In the genomic region with DNA sequence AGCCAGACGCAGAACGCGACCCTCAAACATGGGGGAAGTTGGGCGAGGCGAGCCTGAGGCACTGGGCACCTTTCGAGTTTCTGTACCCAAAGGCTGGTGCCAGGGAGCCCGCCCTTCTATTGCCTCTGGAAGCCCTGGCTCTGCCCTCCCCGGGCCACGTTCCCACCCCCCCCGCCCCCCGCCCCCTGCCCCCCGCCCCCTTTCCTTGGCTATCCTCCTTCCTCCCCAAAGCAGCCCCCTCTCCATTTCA, we compare ENCODE assay signal across 8 cellular contexts. TPM values are rescaled to one million over a fixed set of nuclear protein-coding genes. Genes with fewer than 3 reads are reported as not detected.
A peak's percentile ranks its signal among the peaks of the same experiment; 100 is the strongest.
DNase-seq lines count a peak whose midpoint lies in the region; ATAC-seq and TF ChIP-seq lines count a peak whose summit lies in the region.

No MANE protein-coding gene starts in this region.

- H3K36me3 ChIP-seq in upper lobe of left lung: no peaks in the 10 kb centered on the region

- peak overlapping the region; percentile 91 to 98 (median 93) for H3K4me3 Mint-ChIP-seq in brain
- H3K4me3 Mint-ChIP-seq in memory B cell: peak overlapping the region; percentile 99

- DNase-seq in Right ventricle myocardium superior: peak; percentile 67
- DNase-seq in left ventricle myocardium superior: no peak
- no peak for DNase-seq in memory B cell (ENCODE audit: low spot score in 2 of 2)
- DNase-seq in upper lobe of left lung: peak in 1 of 2 donors; percentile 67
- DNase-seq in cortex of kidney (lab: John Stamatoyannopoulos, UW): no peak

- no peak for TF ChIP-seq POLR2A in upper lobe of left lung (IDR thresholded peaks at IDR 0.05)

- no peak for TF ChIP-seq CTCF in brain (conservative IDR thresholded peaks at IDR 0.05)
- no peak for TF ChIP-seq CTCF in upper lobe of left lung (IDR thresholded peaks at IDR 0.05)

- H3K27ac ChIP-seq in upper lobe of left lung: peak overlapping the region; percentile 93 to 100 (median 96)

- H3K4me3 ChIP-seq in upper lobe of left lung: peak overlapping the region; percentile 83 to 94 (median 92)

- no peaks in the 10 kb centered on the region for H3K27me3 ChIP-seq in upper lobe of left lung

- 1% methylated on average over 12 of the region's 12 CpGs; no CpG with 5 or more reads in 1 of the 2 donors for WGBS in upper lobe of left lung, 2 donors

- H3K27me3 Mint-ChIP-seq in brain (peaks cover 7% of the 10 kb centered on the region), memory B cell (no peaks in the 10 kb centered on the region)

- intact Hi-C loops in Right ventricle myocardium superior (cut with DNase I): no loop called here
- intact Hi-C loops in left ventricle myocardium superior (cut with micrococcal nuclease): no loop called here

- no peak for TF ChIP-seq EP300 in upper lobe of left lung (IDR thresholded peaks at IDR 0.05)

- H3K36me3 Mint-ChIP-seq in brain (no peaks in the 10 kb centered on the region), memory B cell (no peaks in the 10 kb centered on the region)

- peaks cover 57% of the 10 kb centered on the region for H3K4me1 Mint-ChIP-seq in brain
- peaks cover 38% of the 10 kb centered on the region for H3K4me1 Mint-ChIP-seq in memory B cell

- H3K27ac Mint-ChIP-seq in brain (peak overlapping the region; percentile 95 to 99 (median 97)), memory B cell (peak overlapping the region; percentile 86)

- H3K9me3 Mint-ChIP-seq in brain (no peaks in the 10 kb centered on the region), memory B cell (no peaks in the 10 kb centered on the region)

- H3K9me3 ChIP-seq in upper lobe of left lung: no peaks in the 10 kb centered on the region

- ATAC-seq in Right ventricle myocardium superior (ENCODE audit: poor library complexity): no peak
- ATAC-seq in left ventricle myocardium superior: no peak
- no peak for ATAC-seq in memory B cell (ENCODE audit: low read depth)
- no peak for ATAC-seq in upper lobe of left lung (ENCODE audit: low FRiP score in 2 of 2)
- ATAC-seq in esophagus mucosa: no peak
- ATAC-seq in HG02642 (IDR thresholded peaks at IDR 0.05; ENCODE audit: poor library complexity, unreplicated experiment): no peak

- H3K4me1 ChIP-seq in upper lobe of left lung: peaks cover 29 to 41% (median 35%) of the 10 kb centered on the region in 4 donors

RNA-seq across cellular contexts. Expression of a gene that starts 2.2 kb away (rescaled TPM):
- total RNA-seq in Right ventricle myocardium superior: 44.1 TPM
- total RNA-seq in left ventricle myocardium superior: 58.9 TPM
- 25.7 TPM for polyA plus RNA-seq in brain (ENCODE audit: insufficient read depth, low read depth, low replicate concordance)
- 10 to 100 TPM; 43.9 to 88.2 (median 66.2) TPM for total RNA-seq in upper lobe of left lung
- 132 TPM for total RNA-seq in esophagus mucosa

RNA-seq across cellular contexts. Expression of a gene that starts 7.0 kb away (rescaled TPM):
- total RNA-seq in Right ventricle myocardium superior (not detected), left ventricle myocardium superior (not detected), upper lobe of left lung (1 to 10 TPM in 1 of 6 donors, under 1 TPM in 1, not detected in 4; 0.57 to 1.0 TPM), esophagus mucosa (not detected)
- not detected for polyA plus RNA-seq in brain (ENCODE audit: insufficient read depth, low read depth, low replicate concordance)

RNA-seq across cellular contexts. Expression of a gene that starts 17.3 kb away (rescaled TPM):
- 34.7 TPM for total RNA-seq in Right ventricle myocardium superior
- 31.4 TPM for total RNA-seq in left ventricle myocardium superior
- 47.9 TPM for polyA plus RNA-seq in brain (ENCODE audit: insufficient read depth, low read depth, low replicate concordance)
- 10 to 100 TPM; 15.6 to 62.9 (median 29.8) TPM for total RNA-seq in upper lobe of left lung
- 29.6 TPM for total RNA-seq in esophagus mucosa

RNA-seq across cellular contexts. Expression of a gene that starts 25.9 kb away (rescaled TPM):
- total RNA-seq in Right ventricle myocardium superior (15.5 TPM), left ventricle myocardium superior (16.7 TPM), upper lobe of left lung (10 to 100 TPM in 5 of 6 donors, 1 to 10 TPM in 1; 9.9 to 31.1 (median 22.5) TPM), esophagus mucosa (74.5 TPM)
- polyA plus RNA-seq in brain (ENCODE audit: insufficient read depth, low read depth, low replicate concordance): 183 TPM

RNA-seq across cellular contexts. Expression of a gene that starts 29.9 kb away (rescaled TPM):
- total RNA-seq in Right ventricle myocardium superior (52.7 TPM), left ventricle myocardium superior (62.1 TPM), upper lobe of left lung (100 to 1,000 TPM in 1 of 6 donors, 10 to 100 TPM in 5; 55.5 to 130 (median 69.1) TPM), esophagus mucosa (68.0 TPM)
- 38.3 TPM for polyA plus RNA-seq in brain (ENCODE audit: insufficient read depth, low read depth, low replicate concordance)
